In genomic region chr3:141553055-141553454, GRCh38 we compare ENCODE assay signal across 17 cellular contexts.
DNase-seq lines count a peak whose midpoint lies in the region; ATAC-seq, FAIRE-seq and TF ChIP-seq lines count a peak whose summit lies in the region.
"Had no signal": no experiment of that assay in that cellular context is flagged by ENCODE, and none has a peak within 500 bp of the region (broad histone marks: within the 10 kb centered on the region; RNA-seq: fewer than 3 reads in every experiment).

No MANE protein-coding gene starts in this region.

- no peak overlapping the region for H3K4me2 ChIP-seq in osteoblast (ENCODE audit: insufficient read depth, low read length)

- no peaks in the 10 kb centered on the region for H3K27me3 Mint-ChIP-seq in activated CD4-positive, alpha-beta T cell treated with anti-CD3 and anti-CD28 coated beads for 36 hours
- H3K27me3 Mint-ChIP-seq in activated naive CD8-positive, alpha-beta T cell treated with anti-CD3 and anti-CD28 coated beads, Interleukin-2, amount 50 U/mL, for 24 hours = no peaks in the 10 kb centered on the region

- H3K9me3 Mint-ChIP-seq in activated CD4-positive, alpha-beta T cell treated with anti-CD3 and anti-CD28 coated beads for 36 hours (ENCODE audit: low read depth) = peaks cover 6% of the 10 kb centered on the region
- H3K9me3 Mint-ChIP-seq in activated naive CD8-positive, alpha-beta T cell treated with anti-CD3 and anti-CD28 coated beads, Interleukin-2, amount 50 U/mL, for 24 hours = peaks cover 11% of the 10 kb centered on the region

- POLR2A ChIA-PET in activated CD4-positive, alpha-beta T cell treated with anti-CD3 and anti-CD28 coated beads for 36 hours (lab: Charles Lee) = interaction anchor here (0.5 to 2.2 kb wide), 9 partner anchors 10 to 93 kb away, joined by 3 to 32 read pairs (median 4); partner anchors contain the start of gene RASA2

- H3K27me3 ChIP-seq in osteoblast (ENCODE audit: insufficient read depth, low read length) = no peaks in the 10 kb centered on the region
- H3K27me3 ChIP-seq: testis had no signal

- H3K4me1 ChIP-seq in osteoblast (ENCODE audit: insufficient read depth, low read length) = peaks cover 36% of the 10 kb centered on the region

- no peak for TF ChIP-seq POLR2A in GM12891 (IDR thresholded peaks at IDR 0.05; ENCODE audit: low read depth, low read length)

- no peak overlapping the region for H3K4me3 ChIP-seq in osteoblast (ENCODE audit: insufficient read depth, low read length)
- H3K4me3 ChIP-seq: testis had no signal

- TF ChIP-seq CTCF in osteoblast (IDR thresholded peaks at IDR 0.05; ENCODE audit: extremely low read depth, low read depth, low read length) = no peak

- no peaks in the 10 kb centered on the region for H4K20me1 ChIP-seq in osteoblast (ENCODE audit: insufficient read depth, low read length)

- H3K36me3 Mint-ChIP-seq in activated CD4-positive, alpha-beta T cell treated with anti-CD3 and anti-CD28 coated beads for 36 hours (ENCODE audit: low read depth) = peaks cover 33% of the 10 kb centered on the region
- peaks cover 38% of the 10 kb centered on the region for H3K36me3 Mint-ChIP-seq in activated naive CD8-positive, alpha-beta T cell treated with anti-CD3 and anti-CD28 coated beads, Interleukin-2, amount 50 U/mL, for 24 hours (ENCODE audit: low read depth)

- DNase-seq in activated CD4-positive, alpha-beta T cell treated with anti-CD3 and anti-CD28 coated beads for 36 hours = no peak
- no peak for DNase-seq in activated CD4-positive, alpha-beta T cell treated with anti-CD3 and anti-CD28 coated beads, Interleukin-2, amount 50 U/mL, for 48 hours
- peak; percentile 80 to 94 for DNase-seq in NOMO-1 (lab: John Stamatoyannopoulos, UW; ENCODE audit: unreplicated experiment in 2 of 2)
- no peak for DNase-seq in activated naive CD8-positive, alpha-beta T cell treated with anti-CD3 and anti-CD28 coated beads, Interleukin-2, amount 50 U/mL, for 24 hours
- DNase-seq in osteoblast (ENCODE audit: insufficient read length, low spot score, missing footprints) = no peak
- DNase-seq in RKO (ENCODE audit: low spot score) = no peak
- no peak for DNase-seq in GM12891 (ENCODE audit: insufficient read length, low spot score)
- no peak for DNase-seq in HT-29 (ENCODE audit: low spot score)
- DNase-seq: DMS79, midbrain, NCI-H1417 treated with DMSO at 0.1 percent for 48 hours, NCI-H774, testis had no signal

- no peaks in the 10 kb centered on the region for H3K9me3 ChIP-seq in osteoblast (ENCODE audit: low read depth, low read length)
- H3K9me3 ChIP-seq: testis had no signal

- peak overlapping the region; percentile 88 for H3K27ac Mint-ChIP-seq in activated CD4-positive, alpha-beta T cell treated with anti-CD3 and anti-CD28 coated beads for 36 hours
- peak overlapping the region; percentile 88 for H3K27ac Mint-ChIP-seq in activated naive CD8-positive, alpha-beta T cell treated with anti-CD3 and anti-CD28 coated beads, Interleukin-2, amount 50 U/mL, for 24 hours

- intact Hi-C loops in activated CD4-positive, alpha-beta T cell treated with anti-CD3 and anti-CD28 coated beads for 36 hours (cut with DNase I, micrococcal nuclease) = loop anchor here (1.0 to 10.0 kb wide), 3 partner anchors 54 to 318 kb away; partner anchors contain the start of gene PXYLP1 (in 1 of the 2)

- H3K36me3 ChIP-seq in osteoblast (ENCODE audit: insufficient read depth, low read length) = peaks cover 21% of the 10 kb centered on the region

- H3K27ac ChIP-seq in osteoblast (ENCODE audit: low read depth, low read length) = peak overlapping the region; percentile 48
- H3K27ac ChIP-seq: testis had no signal

- no peak overlapping the region for H2AFZ ChIP-seq in osteoblast (ENCODE audit: low read length)

- H3K4me3 Mint-ChIP-seq in activated CD4-positive, alpha-beta T cell treated with anti-CD3 and anti-CD28 coated beads for 36 hours = no peak overlapping the region
- H3K4me3 Mint-ChIP-seq in activated naive CD8-positive, alpha-beta T cell treated with anti-CD3 and anti-CD28 coated beads, Interleukin-2, amount 50 U/mL, for 24 hours = peak overlapping the region; percentile 49

- CTCF ChIA-PET in activated CD4-positive, alpha-beta T cell treated with anti-CD3 and anti-CD28 coated beads for 36 hours (lab: Charles Lee) = interaction anchor here (0.6 to 4.7 kb wide), 21 partner anchors 8 to 246 kb away, joined by 3 to 28 read pairs (median 5); partner anchors contain the start of gene RASA2

- H3K79me2 ChIP-seq in osteoblast (ENCODE audit: insufficient read depth, low read length) = peaks cover 41% of the 10 kb centered on the region

- peak; percentile 63 for ATAC-seq in activated CD4-positive, alpha-beta T cell treated with anti-CD3 and anti-CD28 coated beads for 36 hours
- peak; percentile 57 for ATAC-seq in activated naive CD8-positive, alpha-beta T cell treated with anti-CD3 and anti-CD28 coated beads, Interleukin-2, amount 50 U/mL, for 24 hours
- ATAC-seq: HCT116 had no signal

- H3K4me1 Mint-ChIP-seq in activated CD4-positive, alpha-beta T cell treated with anti-CD3 and anti-CD28 coated beads for 36 hours = peaks cover 53% of the 10 kb centered on the region
- peaks cover 55% of the 10 kb centered on the region for H3K4me1 Mint-ChIP-seq in activated naive CD8-positive, alpha-beta T cell treated with anti-CD3 and anti-CD28 coated beads, Interleukin-2, amount 50 U/mL, for 24 hours

- no peak for FAIRE-seq in GM12891 (lab: Jason Lieb, UNC)
- FAIRE-seq: A204.1, bronchial epithelial cell, HTR-8/SVneo had no signal

TF ChIP-seq in GM12891, 5 proteins besides CTCF, POLR2A, EP300 and RAD21:
- no peak for TF ChIP-seq POLR2AphosphoS5 (IDR thresholded peaks at IDR 0.05; ENCODE audit: low read depth, low read length)
- TF ChIP-seq POU2F2 (IDR thresholded peaks at IDR 0.05; ENCODE audit: low read depth, low read length) = no peak
- no peak for TF ChIP-seq TAF1 (IDR thresholded peaks at IDR 0.05; ENCODE audit: low read depth, low read length)
- no peak for TF ChIP-seq PAX5 (IDR thresholded peaks at IDR 0.05; ENCODE audit: insufficient read depth, low read length, severe bottlenecking)
- no peak for TF ChIP-seq SPI1 (IDR thresholded peaks at IDR 0.05; ENCODE audit: low read depth, low read length)
TF ChIP-seq in GM12891: peak in this region for 0.

Comparison
In these comparisons a context has a peak if more than half of its experiments do, and no peak if none do; other contexts are left out.
1. DNase-seq: peak in NOMO-1 (2 of 2); none in activated CD4-positive, alpha-beta T cell treated with anti-CD3 and anti-CD28 coated beads for 36 hours (single experiment), activated CD4-positive, alpha-beta T cell treated with anti-CD3 and anti-CD28 coated beads, Interleukin-2, amount 50 U/mL, for 48 hours (0 of 2), activated naive CD8-positive, alpha-beta T cell treated with anti-CD3 and anti-CD28 coated beads, Interleukin-2, amount 50 U/mL, for 24 hours (single experiment), osteoblast (single experiment), RKO (single experiment), GM12891 (single experiment) and HT-29 (single experiment).